In the genomic region with DNA sequence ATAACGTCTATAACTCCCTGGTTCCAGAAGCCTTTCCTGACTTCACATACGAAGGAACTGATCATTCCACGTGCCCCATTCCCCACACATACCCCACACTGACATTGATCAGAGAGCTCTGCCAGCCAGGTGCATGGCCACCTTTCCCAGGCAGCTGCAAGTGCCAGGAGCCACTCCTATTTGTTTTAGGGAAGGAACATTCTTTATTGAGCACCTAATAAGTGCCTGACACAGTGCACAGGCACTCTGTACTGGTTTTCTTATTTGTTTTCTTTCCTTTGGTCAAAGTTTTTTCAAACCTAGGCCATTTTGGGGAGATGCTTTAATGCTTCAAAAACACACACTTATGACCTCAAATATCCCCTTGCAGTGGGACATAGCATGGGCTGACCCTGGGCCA, we compare ENCODE assay signal across 30 cellular contexts.
"Had no signal": no experiment of that assay in that cellular context is flagged by ENCODE, and none has a peak within 500 bp of the region (broad histone marks: within the 10 kb centered on the region; RNA-seq: fewer than 3 reads in every experiment).

No MANE protein-coding gene starts in this region.

- H3K36me3 ChIP-seq: SJSA1 had no signal

- H3K36me3 Mint-ChIP-seq: activated CD8-positive, alpha-beta memory T cell treated with anti-CD3 and anti-CD28 coated beads, Interleukin-2, amount 10 ng/mL, durations not matched to agents 7 days and 5 days; brain; WTC11 had no signal

- H3K27ac Mint-ChIP-seq: activated CD4-positive, alpha-beta T cell treated with anti-CD3 and anti-CD28 coated beads, Interleukin-2, amount 10 ng/mL, durations not matched to agents 24 days and 14 days; activated CD8-positive, alpha-beta memory T cell treated with anti-CD3 and anti-CD28 coated beads, Interleukin-2, amount 10 ng/mL, durations not matched to agents 7 days and 5 days; activated naive CD4-positive, alpha-beta T cell treated with anti-CD3 and anti-CD28 coated beads, Interleukin-2, amount 50 U/mL, for 72 hours; activated naive CD8-positive, alpha-beta T cell treated with anti-CD3 and anti-CD28 coated beads, Interleukin-2, amount 50 U/mL, for 24 hours; activated T-cell treated with anti-CD3 and anti-CD28 coated beads, Interleukin-2, amount 50 U/mL, for 24 hours; activated T-helper 1 cell treated with anti-CD3 and anti-CD28 coated beads, Interleukin-12 subunit alpha, Interleukin-12 subunit beta, Interleukin-2, Interleukin-4 antibody, amounts not matched to agents 30 ng/mL and 10 ng/mL and 1 ng/mL, durations not matched to agents 14 hours and 24 hours and 36 hours; T-helper 1 cell treated with Interleukin-12 subunit alpha and Interleukin-12 subunit beta and Interleukin-4 antibody, amounts not matched to agents 30 μg/mL and 1 μg/mL, for 36 hours; WTC11 had no signal

- H3K4me3 ChIP-seq: K562, SJSA1 had no signal

- H3K9me3 ChIP-seq: SJSA1 had no signal

- ATAC-seq: activated CD8-positive, alpha-beta memory T cell treated with anti-CD3 and anti-CD28 coated beads, Interleukin-2, amount 10 ng/mL, durations not matched to agents 7 days and 5 days; activated naive CD4-positive, alpha-beta T cell treated with anti-CD3 and anti-CD28 coated beads, Interleukin-2, amount 50 U/mL, for 72 hours; activated naive CD8-positive, alpha-beta T cell treated with anti-CD3 and anti-CD28 coated beads, Interleukin-2, amount 50 U/mL, for 24 hours; Panc1; SK-N-SH treated with all-trans-retinoic acid at 6 μM for 48 hours; WTC11 had no signal

- H3K27ac ChIP-seq: SJSA1 had no signal

- H3K4me1 ChIP-seq: SJSA1 had no signal

- H3K27me3 Mint-ChIP-seq: activated CD4-positive, alpha-beta T cell treated with anti-CD3 and anti-CD28 coated beads, Interleukin-2, amount 10 ng/mL, durations not matched to agents 24 days and 14 days; activated CD8-positive, alpha-beta memory T cell treated with anti-CD3 and anti-CD28 coated beads, Interleukin-2, amount 10 ng/mL, durations not matched to agents 7 days and 5 days; activated naive CD8-positive, alpha-beta T cell treated with anti-CD3 and anti-CD28 coated beads, Interleukin-2, amount 50 U/mL, for 24 hours; activated T-cell treated with anti-CD3 and anti-CD28 coated beads, Interleukin-2, amount 50 U/mL, for 24 hours; brain had no signal

- H3K4me3 Mint-ChIP-seq: activated CD4-positive, alpha-beta T cell treated with anti-CD3 and anti-CD28 coated beads, Interleukin-2, amount 10 ng/mL, durations not matched to agents 24 days and 14 days; activated CD8-positive, alpha-beta memory T cell treated with anti-CD3 and anti-CD28 coated beads, Interleukin-2, amount 10 ng/mL, durations not matched to agents 7 days and 5 days; activated naive CD8-positive, alpha-beta T cell treated with anti-CD3 and anti-CD28 coated beads, Interleukin-2, amount 50 U/mL, for 24 hours; activated T-cell treated with anti-CD3 and anti-CD28 coated beads, Interleukin-2, amount 50 U/mL, for 24 hours; activated T-helper 1 cell treated with anti-CD3 and anti-CD28 coated beads, Interleukin-12 subunit alpha, Interleukin-12 subunit beta, Interleukin-2, Interleukin-4 antibody, amounts not matched to agents 30 ng/mL and 10 ng/mL and 1 ng/mL, durations not matched to agents 14 hours and 24 hours and 36 hours; brain; T-helper 1 cell treated with Interleukin-12 subunit alpha and Interleukin-12 subunit beta and Interleukin-4 antibody, amounts not matched to agents 30 μg/mL and 1 μg/mL, for 36 hours; WTC11 had no signal

- DNase-seq: activated CD4-positive, alpha-beta T cell treated with anti-CD3 and anti-CD28 coated beads, Interleukin-2, amount 10 ng/mL, durations not matched to agents 24 days and 14 days; activated CD4-positive, alpha-beta T cell treated with anti-CD3 and anti-CD28 coated beads, Interleukin-2, amount 50 U/mL, for 48 hours; activated CD4-positive, CD25-positive, alpha-beta regulatory T cell treated with anti-CD3 and anti-CD28 coated beads, Interleukin-2, amount 50 U/mL, for 72 hours; activated CD8-positive, alpha-beta memory T cell treated with anti-CD3 and anti-CD28 coated beads, Interleukin-2, amount 10 ng/mL, durations not matched to agents 7 days and 5 days; activated effector memory CD4-positive, alpha-beta T cell treated with Interleukin-2 at 50 U/mL for 16 hours; activated naive CD4-positive, alpha-beta T cell treated with Interleukin-2 at 50 U/mL for 16 hours; activated naive CD8-positive, alpha-beta T cell treated with anti-CD3 and anti-CD28 coated beads, Interleukin-2, amount 50 U/mL, for 24 hours; activated T-cell treated with anti-CD3 and anti-CD28 coated beads, Interleukin-2, amount 50 U/mL, for 24 hours; amniotic stem cell; Karpas-422; MM.1S; NCI-H1105; NCI-H1436; NCI-H1694 treated with DMSO at 0.1 percent for 48 hours; NCI-H2029 treated with DMSO at 0.1 percent for 48 hours; NCI-H345; NCI-H526 treated with DMSO at 0.1 percent for 48 hours; OCI-M1; RPMI8226; SHP77; T-helper 9 cell had no signal

- H3K27me3 ChIP-seq: SJSA1 had no signal
